8 cellular contexts compared by ENCODE assay signal in genomic region chr9:97501177-97501971, GRCh38. TPM values are rescaled to one million over a fixed set of nuclear protein-coding genes. Genes with fewer than 3 reads are reported as not detected.
DNase-seq lines count a peak whose midpoint lies in the region; ATAC-seq and TF ChIP-seq lines count a peak whose summit lies in the region.

TMOD1 (plus strand) TSS chr9:97501666; CDS start chr9:97524189, 22,523 bp downstream.

- DNase-seq in AG10803 (ENCODE audit: low read depth) (no peak), NCI-H460 (ENCODE audit: extremely low read depth, low read depth) (peak; percentile 51), activated T-cell treated with anti-CD3 and anti-CD28 coated beads for 4 hours (peak; percentile 13), fibroblast of gingiva (ENCODE audit: low read depth) (peak; percentile 8), naive B cell (peak; percentile 31), testis (peak; percentile 56)

- peak within 1 kb of the TSS in 1 of 6 donors; percentile 72 for H3K27ac Mint-ChIP-seq in naive B cell

- 0 to 1% methylated on average over 10 to 59 of the region's 87 CpGs for WGBS in testis, 2 donors

- H3K4me1 ChIP-seq in testis: peaks cover 9% of the 10 kb centered on the region

- no peak for TF ChIP-seq POLR2A in testis (IDR thresholded peaks at IDR 0.05)

- H3K27me3 Mint-ChIP-seq in naive B cell: peaks cover 15 to 45% (median 18%) of the 10 kb centered on the region in 3 donors

- ATAC-seq in GM18517 (IDR thresholded peaks at IDR 0.05; ENCODE audit: unreplicated experiment) (peak; percentile 51), HG03064 (IDR thresholded peaks at IDR 0.05; ENCODE audit: low read depth, unreplicated experiment) (peak; percentile 47), naive B cell (ENCODE audit: low read depth in 2 of 2) (peak; percentile 76 to 83)

- peak within 1 kb of the TSS; percentile 74 to 90 (median 82) for H3K4me3 Mint-ChIP-seq in naive B cell

- peaks cover 0 to 6% (median 4%) of the 10 kb centered on the region in 7 donors for H3K9me3 Mint-ChIP-seq in naive B cell

- H3K36me3 Mint-ChIP-seq in naive B cell: peaks cover 9 to 18% of the 10 kb centered on the region in 2 donors

- no peaks in the 10 kb centered on the region for H3K9me3 ChIP-seq in testis

- peaks cover 7 to 26% (median 15%) of the 10 kb centered on the region in 3 donors for H3K4me1 Mint-ChIP-seq in naive B cell

- H3K27ac ChIP-seq in testis: peak within 1 kb of the TSS; percentile 31 to 66

- H3K4me3 ChIP-seq in AG10803 (ENCODE audit: low read length): peak within 1 kb of the TSS; percentile 47
- peak within 1 kb of the TSS; percentile 69 to 81 for H3K4me3 ChIP-seq in testis

- H3K27me3 ChIP-seq in testis: no peaks in the 10 kb centered on the region

- no peaks in the 10 kb centered on the region for H3K36me3 ChIP-seq in testis (ENCODE audit: low read depth, missing control alignments)

- intact Hi-C loops in testis (cut with DNase I; ENCODE audit: low total_unique reads): loop anchor here (10.0 kb wide), 1 partner anchor 53 kb away; no protein-coding TSS in a partner anchor

- TF ChIP-seq CTCF in AG10803 (conservative IDR thresholded peaks at IDR 0.05; ENCODE audit: low read length): no peak
- peak in 1 of 3 experiments; percentile 13 for TF ChIP-seq CTCF in testis (IDR thresholded peaks at IDR 0.05)

RNA-seq across cellular contexts. Expression of gene TMOD1, which starts in this region (rescaled TPM):
- total RNA-seq in NCI-H460 (2014; rRNA removed; shearing (Covaris generic)): 1.9 and 2.2 TPM in 2 replicates
- polyA plus RNA-seq in NCI-H460 (2014; cell fraction: nucleus; rRNA removed): 1.3 and 1.7 TPM in 2 replicates
- 1 to 10 TPM; 2.0 to 7.8 (median 3.9) TPM for polyA plus RNA-seq in naive B cell (ENCODE audit: low read depth in 6 of 6)
- 1 to 10 TPM; 3.9 TPM for total RNA-seq in testis
- polyA plus RNA-seq in testis (ENCODE audit: insufficient read depth, low read depth, low replicate concordance): 7.8 TPM
